8 cellular contexts compared by ENCODE assay signal in the genomic region with DNA sequence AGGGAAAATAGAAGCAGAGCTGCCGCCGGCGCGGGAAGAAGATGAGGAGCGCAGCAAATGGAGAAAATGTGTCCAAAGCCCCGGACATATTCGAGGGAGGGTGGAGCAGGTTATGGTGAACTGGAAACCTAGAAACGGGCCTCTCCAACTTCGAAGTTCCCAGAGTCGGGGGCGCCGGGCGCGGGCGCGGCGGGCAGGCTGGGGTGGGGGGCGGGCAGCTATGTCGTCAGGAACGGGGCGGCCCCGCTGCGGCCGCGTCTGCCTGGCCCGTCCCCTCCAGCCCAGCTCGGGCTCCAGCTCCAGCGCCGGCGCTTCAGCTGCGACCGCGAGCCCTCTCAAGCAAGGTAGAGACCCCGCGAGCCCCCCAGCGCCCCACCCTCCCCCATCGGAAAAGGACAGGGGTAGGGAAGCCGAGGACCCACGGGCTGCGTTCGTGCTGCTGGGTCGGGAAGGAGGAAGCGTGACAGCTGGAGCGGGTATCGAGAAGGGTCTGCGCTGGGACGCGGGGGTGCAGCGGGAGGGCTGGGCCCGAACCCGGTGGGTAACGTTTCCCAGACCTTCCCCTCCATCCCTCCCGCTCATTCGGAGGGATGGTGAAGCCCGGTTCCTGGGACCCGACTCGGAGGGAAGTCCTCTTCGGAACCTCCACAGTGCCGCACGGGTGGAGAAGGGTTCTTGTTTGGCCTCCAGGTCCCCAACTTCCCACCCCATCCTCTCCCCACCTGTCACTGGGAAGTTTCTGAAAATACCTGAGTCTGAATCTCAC. TPM values are rescaled to one million over a fixed set of nuclear protein-coding genes. Genes with fewer than 3 reads are reported as not detected.
DNase-seq lines count a peak whose midpoint lies in the region; ATAC-seq and TF ChIP-seq lines count a peak whose summit lies in the region.

No MANE protein-coding gene starts in this region.

- H3K9me2 ChIP-seq in PC-9 (ENCODE audit: insufficient read depth), result no peaks in the 10 kb centered on the region

- H3K4me1 ChIP-seq in PC-9 (replicated peaks; ENCODE audit: insufficient read depth) (peaks cover 59% of the 10 kb centered on the region), iPS-18a (ENCODE audit: control insufficient read depth, low read depth, low read length) (peaks cover 11% of the 10 kb centered on the region)

- no peak for ATAC-seq in activated CD4-positive, CD25-positive, alpha-beta regulatory T cell treated with anti-CD3 and anti-CD28 coated beads, Interleukin-2, amount 50 U/mL, for 24 hours
- ATAC-seq in HG03039 (IDR thresholded peaks at IDR 0.05; ENCODE audit: unreplicated experiment), result no peak

- no TSS peak for BruUV-seq in PC-9 (replicated peaks; lab: Mats Ljungman, UMichigan)

- H3K27ac Mint-ChIP-seq in brain, result peak overlapping the region; percentile 88 to 99 (median 93)

- no peaks in the 10 kb centered on the region for H3K36me3 Mint-ChIP-seq in brain

- H3K4me3 ChIP-seq in PC-9, result peak overlapping the region; percentile 78
- H3K4me3 ChIP-seq in iPS-18a (ENCODE audit: low read length), result peak overlapping the region; percentile 67
- H3K4me3 ChIP-seq in retinal pigment epithelial cell (ENCODE audit: low read length), result peak overlapping the region; percentile 66

- TF ChIP-seq CTCF in PC-9 (conservative IDR thresholded peaks at IDR 0.05) (no peak), brain (conservative IDR thresholded peaks at IDR 0.05) (no peak), retinal pigment epithelial cell (conservative IDR thresholded peaks at IDR 0.05; ENCODE audit: low read depth, low read length) (no peak)

- peaks cover 58% of the 10 kb centered on the region for H3K4me1 Mint-ChIP-seq in brain

- H3K9me3 ChIP-seq in PC-9 (ENCODE audit: insufficient read depth, low read depth) (no peaks in the 10 kb centered on the region), iPS-18a (ENCODE audit: control insufficient read depth, low read depth, low read length) (no peaks in the 10 kb centered on the region)

- H3K27me3 ChIP-seq in PC-9 (ENCODE audit: insufficient read depth, low read depth) (no peaks in the 10 kb centered on the region), iPS-18a (ENCODE audit: control insufficient read depth, insufficient read depth, low read length) (peaks cover 37% of the 10 kb centered on the region)

- POLR2A ChIA-PET in PC-9 (lab: Charles Lee; ENCODE audit: unreplicated experiment), result interaction anchor here (0.6 to 1.1 kb wide), 6 partner anchors 42 to 290 kb away, joined by 3 to 9 read pairs (median 4); partner anchors contain the start of genes DNAJC14, ORMDL2, RAB5B and RNF41

- H4K20me1 ChIP-seq in PC-9 (ENCODE audit: insufficient read depth), result peaks cover 6% of the 10 kb centered on the region; the same call in 1 of the 2 replicates

- peak overlapping the region; percentile 91 to 97 (median 94) for H3K4me3 Mint-ChIP-seq in brain

- peak overlapping the region; percentile 93 for H2AFZ ChIP-seq in PC-9

- peak overlapping the region; percentile 80 for H3K27ac ChIP-seq in PC-9
- no peak overlapping the region for H3K27ac ChIP-seq in iPS-18a (ENCODE audit: low read length)

- H3K79me2 ChIP-seq in PC-9 (ENCODE audit: low read depth), result peaks cover 32% of the 10 kb centered on the region

- DNase-seq in activated CD4-positive, CD25-positive, alpha-beta regulatory T cell treated with anti-CD3 and anti-CD28 coated beads, Interleukin-2, amount 50 U/mL, for 72 hours, result peak; percentile 49
- DNase-seq in PC-9 (peak in 1 of 2 experiments; percentile 39), retinal pigment epithelial cell (ENCODE audit: low read depth) (no peak), NCI-H1092 (lab: John Stamatoyannopoulos, UW) (no peak)

- intact Hi-C loops in PC-9 (cut with micrococcal nuclease; ENCODE audit: unreplicated experiment), result loop anchor here (1.0 to 2.0 kb wide), 2 partner anchors 8 to 41 kb away; no protein-coding TSS in a partner anchor

- CTCF ChIA-PET in PC-9 (lab: Charles Lee), result interaction anchor here (0.5 to 1.0 kb wide), 4 partner anchors 7 to 114 kb away, joined by 3 to 8 read pairs (median 5); partner anchors contain the start of gene ORMDL2

- peak overlapping the region; percentile 96 for H3K4me2 ChIP-seq in PC-9

- H3F3A ChIP-seq in PC-9 (ENCODE audit: insufficient read depth, low read depth), result peaks cover 77% of the 10 kb centered on the region

- H3K36me3 ChIP-seq in PC-9 (ENCODE audit: low read depth), result no peaks in the 10 kb centered on the region
- H3K36me3 ChIP-seq in iPS-18a (ENCODE audit: control insufficient read depth, low read depth, low read length), result no peaks in the 10 kb centered on the region

- no peaks in the 10 kb centered on the region for H3K9me3 Mint-ChIP-seq in brain

- peaks cover 56% of the 10 kb centered on the region for H3K27me3 Mint-ChIP-seq in brain

- H3K9ac ChIP-seq in iPS-18a (ENCODE audit: low read length), result peak overlapping the region; percentile 23

RNA-seq across cellular contexts. Expression of gene DGKA, which starts 1.0 kb away (rescaled TPM):
- 86.6 and 91.0 TPM in 2 replicates for total RNA-seq in PC-9 (2021)
- 12.5 TPM for polyA plus RNA-seq in brain (ENCODE audit: insufficient read depth, low read depth, low replicate concordance)

RNA-seq across cellular contexts. Expression of gene PYM1, which starts 4.3 kb away (rescaled TPM):
- total RNA-seq in PC-9 (2021), result 45.4 and 54.0 TPM in 2 replicates
- 26.6 TPM for polyA plus RNA-seq in brain (ENCODE audit: insufficient read depth, low read depth, low replicate concordance)

RNA-seq across cellular contexts. Expression of gene PMEL, which starts 33.9 kb away (rescaled TPM):
- 8.7 and 12.6 TPM in 2 replicates for total RNA-seq in PC-9 (2021)
- 1.5 TPM for polyA plus RNA-seq in brain (ENCODE audit: insufficient read depth, low read depth, low replicate concordance)

RNA-seq across cellular contexts. Expression of gene CDK2, which starts 34.7 kb away (rescaled TPM):
- 93.8 and 99.4 TPM in 2 replicates for total RNA-seq in PC-9 (2021)
- polyA plus RNA-seq in brain (ENCODE audit: insufficient read depth, low read depth, low replicate concordance), result 52.2 TPM

RNA-seq across cellular contexts. Expression of gene RAB5B, which starts 41.9 kb away (rescaled TPM):
- total RNA-seq in PC-9 (2021), result 98.6 and 122 TPM in 2 replicates
- polyA plus RNA-seq in brain (ENCODE audit: insufficient read depth, low read depth, low replicate concordance), result 156 TPM
